ENCODE assay signal across 8 cellular contexts in genomic region chr18:22465859-22466602, GRCh38. TPM values are rescaled to one million over a fixed set of nuclear protein-coding genes. Genes with fewer than 3 reads are reported as not detected.
A peak's percentile ranks its signal among the peaks of the same experiment; 100 is the strongest.
DNase-seq lines count a peak whose midpoint lies in the region; ATAC-seq and TF ChIP-seq lines count a peak whose summit lies in the region.

No MANE protein-coding gene starts in this region.

- DNase-seq in Right ventricle myocardium inferior (ENCODE audit: missing footprints) (no peak), cardiac septum (ENCODE audit: low spot score) (no peak), brain microvascular endothelial cell (peak; percentile 97), left lung (peak in 1 of 2 donors; percentile 43), uterus (peak; percentile 61 to 76), DMS153 treated with DMSO at 0.1 percent for 48 hours (lab: John Stamatoyannopoulos, UW; ENCODE audit: unreplicated experiment) (no peak)
- DNase-seq in activated CD4-positive, alpha-beta memory T cell treated with anti-CD3 and anti-CD28 coated beads for 36 hours: no peak

- H3K4me3 Mint-ChIP-seq in activated CD4-positive, alpha-beta memory T cell treated with anti-CD3 and anti-CD28 coated beads for 36 hours: no peak overlapping the region

- no peaks in the 10 kb centered on the region for H3K36me3 Mint-ChIP-seq in activated CD4-positive, alpha-beta memory T cell treated with anti-CD3 and anti-CD28 coated beads for 36 hours

- no peak overlapping the region for H3K27ac Mint-ChIP-seq in activated CD4-positive, alpha-beta memory T cell treated with anti-CD3 and anti-CD28 coated beads for 36 hours

- ATAC-seq in Right ventricle myocardium inferior: peak; percentile 90
- ATAC-seq in left lung: peak; percentile 84
- no peak for ATAC-seq in GM19467 (IDR thresholded peaks at IDR 0.05; ENCODE audit: unreplicated experiment)

- peak overlapping the region; percentile 96 for H3K27ac ChIP-seq in brain microvascular endothelial cell
- H3K27ac ChIP-seq in left lung: peak overlapping the region; percentile 45 to 78
- peak overlapping the region; percentile 69 to 83 for H3K27ac ChIP-seq in uterus

- H3K27me3 ChIP-seq in brain microvascular endothelial cell (replicated peaks) (no peaks in the 10 kb centered on the region), left lung (no peaks in the 10 kb centered on the region), uterus (no peaks in the 10 kb centered on the region)

- POLR2A ChIA-PET in activated CD4-positive, alpha-beta memory T cell treated with anti-CD3 and anti-CD28 coated beads for 36 hours (lab: Charles Lee): no interaction called here

- in situ Hi-C loops in brain microvascular endothelial cell (cut with HindIII; ENCODE audit: low pct_ligation_motif_present, low sequenced_read_pairs): no loop called here

- no peaks in the 10 kb centered on the region for H3K27me3 Mint-ChIP-seq in activated CD4-positive, alpha-beta memory T cell treated with anti-CD3 and anti-CD28 coated beads for 36 hours

- no peaks in the 10 kb centered on the region for H3K9me3 ChIP-seq in left lung
- no peaks in the 10 kb centered on the region for H3K9me3 ChIP-seq in uterus

- TF ChIP-seq POLR2A in uterus (IDR thresholded peaks at IDR 0.05): no peak

- H3K9me3 Mint-ChIP-seq in activated CD4-positive, alpha-beta memory T cell treated with anti-CD3 and anti-CD28 coated beads for 36 hours: no peaks in the 10 kb centered on the region

- intact Hi-C loops in Right ventricle myocardium inferior (cut with DNase I) (loop anchor here (1.0 to 5.0 kb wide), 4 partner anchors 93 to 299 kb away; partner anchors contain the start of gene GATA6), cardiac septum (cut with DNase I) (loop anchor here (2.0 to 5.0 kb wide), 2 partner anchors 274 to 297 kb away; partner anchors contain the start of gene GATA6), left lung (cut with DNase I) (no loop called here), uterus (cut with DNase I; ENCODE audit: low total_unique reads) (no loop called here)
- intact Hi-C loops in activated CD4-positive, alpha-beta memory T cell treated with anti-CD3 and anti-CD28 coated beads for 36 hours (cut with micrococcal nuclease): no loop called here

- H3K4me3 ChIP-seq in brain microvascular endothelial cell (ENCODE audit: low read depth, low read length) (no peak overlapping the region), left lung (no peak overlapping the region), uterus (no peak overlapping the region)

- CTCF ChIA-PET in activated CD4-positive, alpha-beta memory T cell treated with anti-CD3 and anti-CD28 coated beads for 36 hours (lab: Charles Lee): no interaction called here

- no peaks in the 10 kb centered on the region for H3K36me3 ChIP-seq in brain microvascular endothelial cell (replicated peaks)
- no peaks in the 10 kb centered on the region for H3K36me3 ChIP-seq in left lung
- no peaks in the 10 kb centered on the region for H3K36me3 ChIP-seq in uterus

- no peaks in the 10 kb centered on the region for H3K4me1 Mint-ChIP-seq in activated CD4-positive, alpha-beta memory T cell treated with anti-CD3 and anti-CD28 coated beads for 36 hours (ENCODE audit: low read depth)

- TF ChIP-seq CTCF in brain microvascular endothelial cell (IDR thresholded peaks at IDR 0.05; ENCODE audit: low read depth, low read length, missing control alignments): no peak
- no peak for TF ChIP-seq CTCF in left lung (IDR thresholded peaks at IDR 0.05)
- TF ChIP-seq CTCF in uterus (IDR thresholded peaks at IDR 0.05): no peak

- H3K4me1 ChIP-seq in left lung: peaks cover 29% of the 10 kb centered on the region in 2 donors
- peaks cover 13 to 15% of the 10 kb centered on the region in 2 donors for H3K4me1 ChIP-seq in uterus

RNA-seq across cellular contexts. Expression of gene CTAGE1, which starts 48.3 kb away (rescaled TPM):
- total RNA-seq in Right ventricle myocardium inferior (not detected), cardiac septum (0.13 TPM), left lung (not detected), uterus (not detected)
- not detected for total RNA-seq in activated CD4-positive, alpha-beta memory T cell treated with anti-CD3 and anti-CD28 coated beads for 36 hours

Comparison
In these comparisons a context has a peak if more than half of its experiments do, and no peak if none do; other contexts are left out.
1. DNase-seq: peak in brain microvascular endothelial cell (single experiment) and uterus (2 of 2); none in Right ventricle myocardium inferior (single experiment), cardiac septum (single experiment), activated CD4-positive, alpha-beta memory T cell treated with anti-CD3 and anti-CD28 coated beads for 36 hours (single experiment) and DMS153 treated with DMSO at 0.1 percent for 48 hours (single experiment).
2. intact Hi-C loops: an anchor here in Right ventricle myocardium inferior (1.0 to 5.0 kb wide) and cardiac septum (2.0 to 5.0 kb wide); none called in left lung, uterus and activated CD4-positive, alpha-beta memory T cell treated with anti-CD3 and anti-CD28 coated beads for 36 hours.
3. Peak in every context shown above with its lines, with median percentiles within 50 percentile points of each other: H3K27ac ChIP-seq.